In the genomic region with DNA sequence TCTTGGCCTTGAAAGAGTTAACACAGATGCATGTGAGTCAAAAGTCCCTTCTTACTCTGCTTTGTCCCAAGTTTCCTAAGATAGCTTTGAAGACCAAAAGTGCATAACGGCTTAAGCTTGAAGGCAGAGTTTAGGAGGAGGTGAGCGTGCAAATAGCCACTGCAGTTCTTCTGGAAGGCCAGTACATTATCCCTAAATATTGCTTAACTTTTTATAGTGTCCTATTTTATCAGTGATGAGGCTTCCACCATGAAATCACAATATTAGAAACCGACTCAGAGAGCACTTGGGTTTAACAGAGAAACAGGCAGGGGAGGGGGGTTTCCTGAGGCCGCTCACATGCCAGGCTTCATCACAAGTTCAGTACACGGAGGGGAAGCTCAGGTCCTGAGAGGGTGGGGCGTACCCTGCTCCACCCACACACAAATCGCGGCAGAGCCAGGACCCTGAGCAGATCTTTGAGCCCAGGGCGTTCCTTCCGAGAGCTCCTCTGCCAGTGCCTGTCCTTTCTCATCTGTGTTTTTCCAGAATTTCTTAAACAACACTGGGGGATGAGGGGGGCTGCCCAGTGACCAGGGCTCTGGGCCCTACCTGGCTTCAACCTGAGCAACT, we compare ENCODE assay signal across 10 cellular contexts. TPM values are rescaled to one million over a fixed set of nuclear protein-coding genes. Genes with fewer than 3 reads are reported as not detected.
DNase-seq lines count a peak whose midpoint lies in the region; ATAC-seq, FAIRE-seq and TF ChIP-seq lines count a peak whose summit lies in the region.
"Had no signal": no experiment of that assay in that cellular context is flagged by ENCODE, and none has a peak within 500 bp of the region (broad histone marks: within the 10 kb centered on the region; RNA-seq: fewer than 3 reads in every experiment).

No MANE protein-coding gene starts in this region.

- H3K18ac ChIP-seq in mesenchymal stem cell (ENCODE audit: low read depth in 1 of 2, low read length in 2 of 2) = peak overlapping the region; percentile 18 to 47

- H4K91ac ChIP-seq in mesenchymal stem cell (ENCODE audit: low read length) = peak overlapping the region; percentile 40

- no peak for FAIRE-seq in GM19239 (lab: Jason Lieb, UNC)

- DNase-seq in Right ventricle myocardium superior (peak; percentile 52), right atrium auricular region (ENCODE audit: low spot score) (no peak), RWPE2 (ENCODE audit: low spot score) (no peak), mesenchymal stem cell (peak; percentile 24), vagina (ENCODE audit: extremely low spot score in 2 of 2) (no peak), GM19239 (ENCODE audit: insufficient read length, low spot score) (no peak), 8988T (no peak)
- no peak for DNase-seq in activated CD4-positive, CD25-positive, alpha-beta regulatory T cell (lab: John Stamatoyannopoulos, UW)
- DNase-seq: NCI-H345 had no signal

- no peaks in the 10 kb centered on the region for H3K27me3 ChIP-seq in right atrium auricular region
- no peaks in the 10 kb centered on the region for H3K27me3 ChIP-seq in RWPE2 (ENCODE audit: insufficient read depth, poor library complexity, severe bottlenecking)
- H3K27me3 ChIP-seq in mesenchymal stem cell (ENCODE audit: control insufficient read depth in 1 of 2, insufficient read depth in 1 of 2, low read length in 2 of 2) = peaks cover 0 to 19% of the 10 kb centered on the region in 2 experiments
- no peaks in the 10 kb centered on the region for H3K27me3 ChIP-seq in vagina

- H3K79me1 ChIP-seq in mesenchymal stem cell (replicated peaks; ENCODE audit: low read length, poor library complexity, severe bottlenecking) = no peaks in the 10 kb centered on the region

- no peak for TF ChIP-seq CTCF in right atrium auricular region (IDR thresholded peaks at IDR 0.05)
- no peak for TF ChIP-seq CTCF in RWPE2 (IDR thresholded peaks at IDR 0.05; ENCODE audit: poor library complexity, severe bottlenecking)
- no peak for TF ChIP-seq CTCF in vagina (IDR thresholded peaks at IDR 0.05)

- intact Hi-C loops in Right ventricle myocardium superior (cut with DNase I) = no loop called here
- intact Hi-C loops in vagina (cut with DNase I) = no loop called here

- peak overlapping the region; percentile 71 for H3K9ac ChIP-seq in mesenchymal stem cell (ENCODE audit: low read length)

- ATAC-seq in Right ventricle myocardium superior (ENCODE audit: poor library complexity) (peak; percentile 26), RWPE2 (ENCODE audit: low read depth) (peak; percentile 17; the same call in 1 of the 3 replicates)

- H2BK15ac ChIP-seq in mesenchymal stem cell (ENCODE audit: low read depth, poor library complexity, severe bottlenecking) = no peak overlapping the region

- H3K14ac ChIP-seq in mesenchymal stem cell (ENCODE audit: low read length in 2 of 2) = peak overlapping the region in 1 of 2 experiments; percentile 18

- H3K4me1 ChIP-seq in right atrium auricular region (peaks cover 0 to 23% of the 10 kb centered on the region in 2 donors), RWPE2 (ENCODE audit: insufficient read depth, poor library complexity, severe bottlenecking) (peaks cover 4% of the 10 kb centered on the region), mesenchymal stem cell (ENCODE audit: control insufficient read depth, insufficient read depth, low read depth, low read length) (peaks cover 7% of the 10 kb centered on the region), vagina (peaks cover 39% of the 10 kb centered on the region)

- H3K4me2 ChIP-seq in mesenchymal stem cell (ENCODE audit: low read length, poor library complexity, severe bottlenecking) = no peak overlapping the region

- peak overlapping the region; percentile 24 for H2AK5ac ChIP-seq in mesenchymal stem cell (ENCODE audit: low read length, severe bottlenecking)

- no peak for TF ChIP-seq POLR2A in vagina (IDR thresholded peaks at IDR 0.05)

- no peak overlapping the region for H3K4ac ChIP-seq in mesenchymal stem cell (ENCODE audit: low read depth in 1 of 2, low read length in 2 of 2)

- no peak overlapping the region for H3K23ac ChIP-seq in mesenchymal stem cell (ENCODE audit: low read length in 2 of 2)

- no peak overlapping the region for H2BK5ac ChIP-seq in mesenchymal stem cell (ENCODE audit: low read depth, low read length, poor library complexity, severe bottlenecking)

- H4K8ac ChIP-seq in mesenchymal stem cell (ENCODE audit: low read length) = no peak overlapping the region

- no peak overlapping the region for H2AFZ ChIP-seq in mesenchymal stem cell (ENCODE audit: low read depth, low read length)

- H2BK120ac ChIP-seq in mesenchymal stem cell (ENCODE audit: low read depth, low read length) = no peak overlapping the region

- peak overlapping the region in 1 of 2 experiments; percentile 21 for H2BK12ac ChIP-seq in mesenchymal stem cell (ENCODE audit: low read length in 2 of 2)

- H3K27ac ChIP-seq in right atrium auricular region (no peak overlapping the region), RWPE2 (ENCODE audit: poor library complexity, severe bottlenecking) (no peak overlapping the region), mesenchymal stem cell (ENCODE audit: low read length, poor library complexity, severe bottlenecking) (no peak overlapping the region), vagina (peak overlapping the region; percentile 75)

- H3K4me3 ChIP-seq in right atrium auricular region (no peak overlapping the region), RWPE2 (ENCODE audit: severe bottlenecking) (no peak overlapping the region), mesenchymal stem cell (ENCODE audit: insufficient read depth in 1 of 2, low read depth in 1 of 2, low read length in 2 of 2) (peak overlapping the region in 1 of 2 experiments; percentile 5), vagina (no peak overlapping the region)

- no peaks in the 10 kb centered on the region for H3K9me3 ChIP-seq in right atrium auricular region
- no peaks in the 10 kb centered on the region for H3K9me3 ChIP-seq in RWPE2 (ENCODE audit: severe bottlenecking)
- H3K9me3 ChIP-seq in mesenchymal stem cell (ENCODE audit: control insufficient read depth, low read length) = no peaks in the 10 kb centered on the region
- no peaks in the 10 kb centered on the region for H3K9me3 ChIP-seq in vagina

- H3K36me3 ChIP-seq in right atrium auricular region (no peaks in the 10 kb centered on the region), RWPE2 (ENCODE audit: low read depth) (no peaks in the 10 kb centered on the region), mesenchymal stem cell (ENCODE audit: control insufficient read depth in 1 of 2, insufficient read depth in 2 of 2, low read depth in 1 of 2, low read length in 2 of 2) (no peaks in the 10 kb centered on the region), vagina (no peaks in the 10 kb centered on the region)

- WGBS in mesenchymal stem cell = 49% methylated on average over 8 of the region's 10 CpGs

RNA-seq across cellular contexts. Expression of a gene that starts 26.8 kb away (rescaled TPM):
- 1.2 TPM for total RNA-seq in Right ventricle myocardium superior
- 1 to 10 TPM; 1.7 to 2.9 TPM for total RNA-seq in right atrium auricular region
- polyA plus RNA-seq in mesenchymal stem cell (2013, experiment 1 of 2) = 16.1 TPM
- polyA plus RNA-seq in mesenchymal stem cell (2013, experiment 2 of 2) = 16.1 TPM
- total RNA-seq in vagina = 23.3 TPM
- polyA plus RNA-seq: CD14-positive monocyte had no signal

Comparison
In these comparisons a context has a peak if more than half of its experiments do, and no peak if none do; other contexts are left out.
1. DNase-seq: peak in Right ventricle myocardium superior (single experiment) and mesenchymal stem cell (single experiment); none in right atrium auricular region (single experiment), RWPE2 (single experiment), vagina (0 of 2), GM19239 (single experiment), 8988T (single experiment) and activated CD4-positive, CD25-positive, alpha-beta regulatory T cell (0 of 4).